In genomic region chr11:130337281-130338089, GRCh38 we compare ENCODE assay signal across 1 cellular context.
TF ChIP-seq lines count a peak whose summit lies in the region.

No MANE protein-coding gene starts in this region.

TF ChIP-seq in GM23338, 12 proteins besides CTCF, POLR2A, EP300 and RAD21 (continued from another document):
- TF ChIP-seq REST (IDR thresholded peaks at IDR 0.05; ENCODE audit: unreplicated experiment): no peak
- no peak for TF ChIP-seq ZNF462 (CRISPR knock-in tag; IDR thresholded peaks at IDR 0.05)
- TF ChIP-seq NANOG (IDR thresholded peaks at IDR 0.05; ENCODE audit: borderline replicate concordance): no peak
- TF ChIP-seq JUNB (IDR thresholded peaks at IDR 0.05; ENCODE audit: unreplicated experiment): no peak
- TF ChIP-seq POLR2AphosphoS5 (IDR thresholded peaks at IDR 0.05; ENCODE audit: low read depth): no peak
- TF ChIP-seq ZNF114 (CRISPR knock-in tag; IDR thresholded peaks at IDR 0.05): no peak
- TF ChIP-seq CREB1 (CRISPR knock-in tag; IDR thresholded peaks at IDR 0.05; ENCODE audit: low read depth): no peak
- no peak for TF ChIP-seq EZH2 (IDR thresholded peaks at IDR 0.05; ENCODE audit: low read depth, unreplicated experiment)
- TF ChIP-seq ZNF331 (CRISPR knock-in tag; IDR thresholded peaks at IDR 0.05; ENCODE audit: low read depth): no peak
- no peak for TF ChIP-seq EZH2phosphoT487 (IDR thresholded peaks at IDR 0.05; ENCODE audit: unreplicated experiment)
- TF ChIP-seq STAT1 (IDR thresholded peaks at IDR 0.05; ENCODE audit: unreplicated experiment): no peak
